In the genomic region with DNA sequence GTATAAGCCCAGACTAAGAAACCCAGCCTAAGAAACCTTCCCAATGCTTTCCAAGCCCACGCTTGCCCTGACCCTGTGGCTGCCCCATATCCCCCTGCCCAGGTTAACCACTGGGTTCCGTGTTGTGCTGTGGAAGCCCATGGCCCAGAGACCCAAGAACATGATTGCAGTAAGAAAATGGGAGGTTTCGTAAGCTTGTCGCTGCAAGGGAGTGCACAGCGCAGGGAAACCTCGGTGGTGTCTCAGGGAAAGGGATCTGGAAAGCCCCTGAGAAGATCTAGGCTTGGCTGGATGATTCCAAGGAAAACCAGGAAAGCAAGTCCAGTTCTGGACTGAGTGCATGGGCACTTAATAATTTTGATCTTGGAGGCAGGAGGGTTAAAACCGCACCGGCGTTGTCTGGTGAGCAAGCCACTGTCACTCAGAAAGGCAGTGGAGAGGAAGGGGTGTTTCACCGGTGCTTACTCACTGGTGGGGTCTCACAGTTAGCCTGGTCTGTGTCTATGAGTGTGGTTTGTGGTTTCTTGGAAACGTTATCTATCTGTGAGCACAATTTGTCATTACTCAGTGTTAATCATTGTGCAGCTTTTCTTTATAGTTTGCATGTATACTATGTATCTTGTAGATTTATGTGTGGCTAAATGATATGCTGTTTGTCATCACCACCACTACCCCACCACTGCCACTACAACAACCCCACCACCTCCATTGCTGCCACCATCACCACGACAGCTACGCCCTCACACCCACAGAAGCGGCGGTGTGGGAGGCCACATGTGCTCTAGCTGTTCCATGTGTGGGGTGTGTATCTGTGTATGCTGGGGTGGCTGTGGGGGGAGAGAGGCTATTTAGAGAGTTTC, we compare ENCODE assay signal across 12 cellular contexts. TPM values are rescaled to one million over a fixed set of nuclear protein-coding genes. Genes with fewer than 3 reads are reported as not detected.
DNase-seq lines count a peak whose midpoint lies in the region; ATAC-seq, FAIRE-seq and TF ChIP-seq lines count a peak whose summit lies in the region.
"Had no signal": no experiment of that assay in that cellular context is flagged by ENCODE, and none has a peak within 500 bp of the region (broad histone marks: within the 10 kb centered on the region; RNA-seq: fewer than 3 reads in every experiment).

No MANE protein-coding gene starts in this region.

- peak; percentile 45 for DNase-seq in stimulated activated CD4-positive, alpha-beta T cell treated with anti-CD3 and anti-CD28 coated beads, Interleukin-15, amount 100 ng/mL, for 24 hours
- DNase-seq in stimulated activated CD4-positive, alpha-beta T cell treated with anti-CD3 and anti-CD28 coated beads, Interleukin-4, amount 100 ng/mL, for 1 hour, result no peak
- DNase-seq in activated CD8-positive, alpha-beta memory T cell treated with anti-CD3 and anti-CD28 coated beads for 4 hours (ENCODE audit: low read depth in 2 of 2), result peak; percentile 29 to 40
- peak; percentile 50 for DNase-seq in hepatic stellate cell (ENCODE audit: low spot score)
- DNase-seq in type B pancreatic cell (ENCODE audit: extremely low spot score, unreplicated experiment), result peak; percentile 39
- no peak for DNase-seq in GM19239 (ENCODE audit: insufficient read length, low spot score)
- no peak for DNase-seq in MM.1S
- no peak for DNase-seq in left cardiac atrium
- DNase-seq: activated CD4-positive, alpha-beta T cell treated with anti-CD3 and anti-CD28 coated beads, Interleukin-2, amount 10 ng/mL, durations not matched to agents 24 days and 14 days; DMS79 treated with DMSO at 0.1 percent for 48 hours; NCI-H1694 treated with DMSO at 0.1 percent for 48 hours had no signal

- no peaks in the 10 kb centered on the region for H3K4me1 ChIP-seq in MM.1S (ENCODE audit: low read length)

- H3K27me3 ChIP-seq in MM.1S (replicated peaks; ENCODE audit: insufficient read depth, low read length), result no peaks in the 10 kb centered on the region; the same call in 1 of the 2 replicates

- no peaks in the 10 kb centered on the region for H3K9me3 Mint-ChIP-seq in type B pancreatic cell
- H3K9me3 Mint-ChIP-seq: activated CD4-positive, alpha-beta T cell treated with anti-CD3 and anti-CD28 coated beads, Interleukin-2, amount 10 ng/mL, durations not matched to agents 24 days and 14 days had no signal

- no peak for TF ChIP-seq CTCF in type B pancreatic cell (conservative IDR thresholded peaks at IDR 0.05)
- TF ChIP-seq CTCF in MM.1S (IDR thresholded peaks at IDR 0.05; ENCODE audit: low read length), result no peak

- intact Hi-C loops in left cardiac atrium (cut with DNase I), result no loop called here

- H3K27ac ChIP-seq in MM.1S (ENCODE audit: low read length), result no peak overlapping the region

- H3K9me3 ChIP-seq in MM.1S (replicated peaks; ENCODE audit: insufficient read depth, low read length), result no peaks in the 10 kb centered on the region

- no peaks in the 10 kb centered on the region for H3K9me2 ChIP-seq in MM.1S (replicated peaks; ENCODE audit: insufficient read depth, low read length)

- H2AFZ ChIP-seq in MM.1S (ENCODE audit: low read length), result no peak overlapping the region

- H3K4me3 ChIP-seq in MM.1S (ENCODE audit: low read length), result no peak overlapping the region

- H3K4me2 ChIP-seq in MM.1S (ENCODE audit: low read depth, low read length), result no peak overlapping the region

- H3K4me3 Mint-ChIP-seq in type B pancreatic cell, result no peak overlapping the region
- H3K4me3 Mint-ChIP-seq: activated CD4-positive, alpha-beta T cell treated with anti-CD3 and anti-CD28 coated beads, Interleukin-2, amount 10 ng/mL, durations not matched to agents 24 days and 14 days had no signal

- H3F3A ChIP-seq in MM.1S (ENCODE audit: insufficient read depth, low read length), result no peaks in the 10 kb centered on the region

- no peaks in the 10 kb centered on the region for H3K36me3 Mint-ChIP-seq in type B pancreatic cell

- FAIRE-seq in GM19239 (lab: Jason Lieb, UNC), result no peak

- peak overlapping the region; percentile 55 for H3K27ac Mint-ChIP-seq in type B pancreatic cell
- H3K27ac Mint-ChIP-seq: activated CD4-positive, alpha-beta T cell treated with anti-CD3 and anti-CD28 coated beads, Interleukin-2, amount 10 ng/mL, durations not matched to agents 24 days and 14 days had no signal

- no peak for ATAC-seq in left cardiac atrium
- ATAC-seq: HCT116 had no signal

- no peaks in the 10 kb centered on the region for H4K20me1 ChIP-seq in MM.1S (ENCODE audit: insufficient read depth, low read length)

- peaks cover 41% of the 10 kb centered on the region for H3K27me3 Mint-ChIP-seq in type B pancreatic cell

- no peaks in the 10 kb centered on the region for H3K79me2 ChIP-seq in MM.1S (ENCODE audit: low read length)

- H3K4me1 Mint-ChIP-seq in type B pancreatic cell (ENCODE audit: unreplicated experiment), result peaks cover 26% of the 10 kb centered on the region

- no peaks in the 10 kb centered on the region for H3K36me3 ChIP-seq in MM.1S (replicated peaks; ENCODE audit: insufficient read depth, low read length)

- H3K9ac ChIP-seq in MM.1S (ENCODE audit: low read length), result no peak overlapping the region

RNA-seq across cellular contexts. Expression of a gene that starts 53.3 kb away (rescaled TPM):
- total RNA-seq in type B pancreatic cell (ENCODE audit: low replicate concordance), result 13.6 and 24.0 TPM in 2 replicates
- total RNA-seq in left cardiac atrium, result 10 to 100 TPM; 16.1 to 16.3 TPM

Comparison
In these comparisons a context has a peak if more than half of its experiments do, and no peak if none do; other contexts are left out.
1. DNase-seq: peak in stimulated activated CD4-positive, alpha-beta T cell treated with anti-CD3 and anti-CD28 coated beads, Interleukin-15, amount 100 ng/mL, for 24 hours (single experiment), activated CD8-positive, alpha-beta memory T cell treated with anti-CD3 and anti-CD28 coated beads for 4 hours (2 of 2), hepatic stellate cell (single experiment) and type B pancreatic cell (single experiment); none in stimulated activated CD4-positive, alpha-beta T cell treated with anti-CD3 and anti-CD28 coated beads, Interleukin-4, amount 100 ng/mL, for 1 hour (single experiment), GM19239 (single experiment), MM.1S (single experiment) and left cardiac atrium (single experiment).